Comparison of ENCODE assay signal across 15 cellular contexts in the genomic region with DNA sequence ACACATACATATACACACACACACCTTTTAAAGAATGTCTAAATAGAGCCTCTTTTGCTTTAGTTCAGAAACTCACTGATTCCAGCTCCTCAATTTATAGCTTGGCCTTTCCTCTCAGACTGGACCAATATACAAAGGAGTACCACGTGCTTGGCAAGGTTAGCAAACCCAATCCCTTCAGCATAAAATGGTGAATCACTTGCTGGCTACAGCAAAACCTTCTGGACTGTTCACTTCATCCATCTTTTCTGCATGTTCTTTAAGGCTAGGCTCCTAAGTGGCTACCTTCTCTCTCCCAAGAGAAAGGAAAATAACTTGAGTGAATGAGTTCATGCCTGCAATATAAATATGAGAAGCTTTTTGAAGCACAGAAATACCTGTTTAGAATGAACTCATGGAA.
"Had no signal": no experiment of that assay in that cellular context is flagged by ENCODE, and none has a peak within 500 bp of the region (broad histone marks: within the 10 kb centered on the region; RNA-seq: fewer than 3 reads in every experiment).

No MANE protein-coding gene starts in this region.

- H3K4me1 ChIP-seq: psoas muscle, right lobe of liver, upper lobe of left lung had no signal

- H3K27ac ChIP-seq: cardiac muscle cell, psoas muscle, right lobe of liver, upper lobe of left lung had no signal

- H3K27ac Mint-ChIP-seq: activated naive CD4-positive, alpha-beta T cell treated with anti-CD3 and anti-CD28 coated beads, Interleukin-2, amount 50 U/mL, for 72 hours; nephron; stimulated activated memory B cell treated with anti-CD40 and anti-IgM and Interleukin-4, amounts not matched to agents 10 μg/mL and 1 μg/mL and 100 μg/mL, for 72 hours had no signal

- H3K9me3 ChIP-seq: psoas muscle, right lobe of liver, upper lobe of left lung had no signal

- DNase-seq: amniotic stem cell; left cardiac atrium; occipital lobe; psoas muscle; right lobe of liver; stimulated activated CD4-positive, alpha-beta T cell treated with anti-CD3 and anti-CD28 coated beads, Interleukin-1b, Interleukin-23, amount 100 ng/mL, for 48 hours; SW 1271; upper lobe of left lung had no signal

- H3K27me3 Mint-ChIP-seq: stimulated activated memory B cell treated with anti-CD40 and anti-IgM and Interleukin-4, amounts not matched to agents 10 μg/mL and 1 μg/mL and 100 μg/mL, for 72 hours had no signal

- H3K4me3 Mint-ChIP-seq: nephron; stimulated activated memory B cell treated with anti-CD40 and anti-IgM and Interleukin-4, amounts not matched to agents 10 μg/mL and 1 μg/mL and 100 μg/mL, for 72 hours had no signal

- H3K9me3 Mint-ChIP-seq: activated naive CD4-positive, alpha-beta T cell treated with anti-CD3 and anti-CD28 coated beads, Interleukin-2, amount 50 U/mL, for 72 hours; nephron had no signal

- H3K36me3 ChIP-seq: cardiac muscle cell, right lobe of liver, upper lobe of left lung had no signal

- H3K27me3 ChIP-seq: cardiac muscle cell, right lobe of liver, upper lobe of left lung had no signal

- H3K36me3 Mint-ChIP-seq: activated naive CD4-positive, alpha-beta T cell treated with anti-CD3 and anti-CD28 coated beads, Interleukin-2, amount 50 U/mL, for 72 hours; stimulated activated memory B cell treated with anti-CD40 and anti-IgM and Interleukin-4, amounts not matched to agents 10 μg/mL and 1 μg/mL and 100 μg/mL, for 72 hours had no signal

- FAIRE-seq: colon, endothelial cell of umbilical vein had no signal

- H3K4me1 Mint-ChIP-seq: stimulated activated memory B cell treated with anti-CD40 and anti-IgM and Interleukin-4, amounts not matched to agents 10 μg/mL and 1 μg/mL and 100 μg/mL, for 72 hours had no signal

- H3K4me3 ChIP-seq: cardiac muscle cell, lung, psoas muscle, right lobe of liver, upper lobe of left lung had no signal
